In the genomic region with DNA sequence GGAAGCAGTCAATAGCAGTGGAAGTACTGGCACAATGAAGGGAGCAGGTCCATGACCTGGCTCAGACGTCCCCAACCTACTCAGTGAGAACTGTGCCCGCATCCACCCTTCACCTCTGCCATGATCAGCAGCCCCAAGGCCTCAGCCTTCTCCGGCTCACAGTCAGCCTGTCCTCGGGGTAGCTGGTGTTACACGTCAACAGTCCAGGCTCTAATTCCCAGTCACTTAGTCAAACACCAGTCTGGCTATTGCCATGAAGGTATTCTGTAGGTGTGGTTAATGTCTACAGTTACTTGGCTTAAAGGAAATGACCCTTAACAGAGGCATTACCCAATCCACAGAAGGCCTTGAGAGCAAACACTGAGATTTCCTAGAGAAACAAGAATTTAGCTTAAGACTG, we compare ENCODE assay signal across 18 cellular contexts. TPM values are rescaled to one million over a fixed set of nuclear protein-coding genes. Genes with fewer than 3 reads are reported as not detected.
DNase-seq lines count a peak whose midpoint lies in the region; ATAC-seq and TF ChIP-seq lines count a peak whose summit lies in the region.
"Had no signal": no experiment of that assay in that cellular context is flagged by ENCODE, and none has a peak within 500 bp of the region (broad histone marks: within the 10 kb centered on the region; RNA-seq: fewer than 3 reads in every experiment).

No MANE protein-coding gene starts in this region.

- no peaks in the 10 kb centered on the region for H3K27me3 Mint-ChIP-seq in Caco-2 (ENCODE audit: insufficient read depth, unreplicated experiment)
- no peaks in the 10 kb centered on the region for H3K27me3 Mint-ChIP-seq in effector memory CD8-positive, alpha-beta T cell

- H3F3A ChIP-seq in PC-9 (ENCODE audit: insufficient read depth, low read depth) = peaks cover 9% of the 10 kb centered on the region

- no peaks in the 10 kb centered on the region for H3K36me3 ChIP-seq in Caco-2 (ENCODE audit: control insufficient read depth, insufficient read depth, low read length)
- H3K36me3 ChIP-seq in PC-9 (ENCODE audit: low read depth) = no peaks in the 10 kb centered on the region
- no peaks in the 10 kb centered on the region for H3K36me3 ChIP-seq in mucosa of descending colon (ENCODE audit: low read depth)
- no peaks in the 10 kb centered on the region for H3K36me3 ChIP-seq in HAP-1 (replicated peaks)
- H3K36me3 ChIP-seq: ovary, Peyer's patch, thyroid gland had no signal

- H3K27me3 ChIP-seq in Caco-2 (replicated peaks; ENCODE audit: control insufficient read depth, insufficient read depth, low read length) (no peaks in the 10 kb centered on the region), PC-9 (ENCODE audit: insufficient read depth, low read depth) (no peaks in the 10 kb centered on the region), HAP-1 (ENCODE audit: low read depth) (no peaks in the 10 kb centered on the region)
- H3K27me3 ChIP-seq: ovary, Peyer's patch, thyroid gland had no signal

- H3K36me3 Mint-ChIP-seq in Caco-2 (ENCODE audit: insufficient read depth, unreplicated experiment) = peaks cover 17% of the 10 kb centered on the region
- no peaks in the 10 kb centered on the region for H3K36me3 Mint-ChIP-seq in effector memory CD8-positive, alpha-beta T cell (ENCODE audit: insufficient read depth)
- H3K36me3 Mint-ChIP-seq: memory B cell had no signal

- BruUV-seq in Caco-2 (replicated peaks; lab: Mats Ljungman, UMichigan) = no TSS peak
- BruUV-seq in PC-9 (replicated peaks; lab: Mats Ljungman, UMichigan) = no TSS peak

- DNase-seq in Caco-2 = peak; percentile 73 to 82
- peak; percentile 69 to 99 for DNase-seq in PC-9
- DNase-seq in epithelial cell of proximal tubule (ENCODE audit: low read depth) = peak; percentile 89
- no peak for DNase-seq in mucosa of descending colon
- no peak for DNase-seq in HAP-1 (ENCODE audit: low spot score in 2 of 2)
- DNase-seq in effector memory CD8-positive, alpha-beta T cell = no peak
- DNase-seq in T-helper 9 cell = no peak
- DNase-seq: hippocampal formation, KG1, NCI-H1436 treated with DMSO at 0.1 percent for 48 hours, NCI-H510A, ovary, Peyer's patch, T-helper 17 cell, thyroid gland had no signal

- no peak overlapping the region for H3K4me3 Mint-ChIP-seq in Caco-2 (ENCODE audit: unreplicated experiment)
- H3K4me3 Mint-ChIP-seq in effector memory CD8-positive, alpha-beta T cell = no peak overlapping the region
- H3K4me3 Mint-ChIP-seq: memory B cell, T-helper 17 cell had no signal

- no peak overlapping the region for H2AFZ ChIP-seq in PC-9

- no peaks in the 10 kb centered on the region for H3K9me2 ChIP-seq in PC-9 (ENCODE audit: insufficient read depth)

- ATAC-seq in mucosa of descending colon = peak; percentile 36
- ATAC-seq in GM21529 (IDR thresholded peaks at IDR 0.05; ENCODE audit: unreplicated experiment) = no peak
- ATAC-seq in effector memory CD8-positive, alpha-beta T cell (replicated peaks) = no peak
- ATAC-seq: GM12878, T-helper 17 cell had no signal

- H3K27ac Mint-ChIP-seq in Caco-2 (ENCODE audit: unreplicated experiment) = peak overlapping the region; percentile 92
- peak overlapping the region in 1 of 2 donors; percentile 85 for H3K27ac Mint-ChIP-seq in effector memory CD8-positive, alpha-beta T cell
- H3K27ac Mint-ChIP-seq: memory B cell had no signal

- peak overlapping the region; percentile 29 for H3K4me2 ChIP-seq in PC-9

- peaks cover 57% of the 10 kb centered on the region for H3K79me2 ChIP-seq in PC-9 (ENCODE audit: low read depth)

- H3K4me3 ChIP-seq in Caco-2 (ENCODE audit: low read depth, low read length) (no peak overlapping the region), PC-9 (no peak overlapping the region), epithelial cell of proximal tubule (ENCODE audit: low read depth, low read length) (no peak overlapping the region), mucosa of descending colon (no peak overlapping the region), HAP-1 (no peak overlapping the region)
- H3K4me3 ChIP-seq: GM12878, ovary, Peyer's patch, thyroid gland had no signal

- in situ Hi-C loops in HAP-1 (cut with MboI; ENCODE audit: low sequenced_read_pairs) = no loop called here

- peaks cover 51% of the 10 kb centered on the region for H4K20me1 ChIP-seq in PC-9 (ENCODE audit: insufficient read depth)

- POLR2A ChIA-PET in Caco-2 (lab: Charles Lee) (no interaction called here), PC-9 (lab: Charles Lee; ENCODE audit: unreplicated experiment) (interaction anchor here (0.5 to 0.6 kb wide), 3 partner anchors 8 to 473 kb away, joined by 3 to 6 read pairs (median 4); no protein-coding TSS in a partner anchor)

- H3K27ac ChIP-seq in PC-9 = peak overlapping the region; percentile 29
- H3K27ac ChIP-seq: ovary, Peyer's patch, thyroid gland had no signal

- peaks cover 39% of the 10 kb centered on the region for H3K4me1 Mint-ChIP-seq in Caco-2 (ENCODE audit: low read depth, unreplicated experiment)
- H3K4me1 Mint-ChIP-seq in effector memory CD8-positive, alpha-beta T cell (ENCODE audit: low read depth in 2 of 2) = no peaks in the 10 kb centered on the region
- H3K4me1 Mint-ChIP-seq: memory B cell had no signal

- CTCF ChIA-PET in Caco-2 (lab: Charles Lee) = interaction anchor here (0.6 kb wide), 1 partner anchor 427 kb away, joined by 3 read pairs; no protein-coding TSS in a partner anchor
- CTCF ChIA-PET in PC-9 (lab: Charles Lee) = no interaction called here

- TF ChIP-seq CTCF in Caco-2 (IDR thresholded peaks at IDR 0.05; ENCODE audit: insufficient read depth in 1 of 2, low read depth in 1 of 2, low read length in 1 of 2, severe bottlenecking in 1 of 2, unreplicated experiment in 1 of 2) (no peak), PC-9 (conservative IDR thresholded peaks at IDR 0.05) (no peak), epithelial cell of proximal tubule (conservative IDR thresholded peaks at IDR 0.05; ENCODE audit: low read depth, low read length) (no peak), mucosa of descending colon (IDR thresholded peaks at IDR 0.05) (no peak)

- H3K4me1 ChIP-seq in Caco-2 (peaks cover 24% of the 10 kb centered on the region), PC-9 (replicated peaks; ENCODE audit: insufficient read depth) (peaks cover 29% of the 10 kb centered on the region), mucosa of descending colon (ENCODE audit: low read depth) (no peaks in the 10 kb centered on the region), HAP-1 (peaks cover 15% of the 10 kb centered on the region)

- intact Hi-C loops in Caco-2 (cut with micrococcal nuclease; ENCODE audit: unreplicated experiment) = loop anchor here (1.0 to 5.0 kb wide), 2 partner anchors 14 to 59 kb away; no protein-coding TSS in a partner anchor
- intact Hi-C loops in PC-9 (cut with micrococcal nuclease; ENCODE audit: unreplicated experiment) = loop anchor here (2.0 kb wide), 1 partner anchor 37 kb away; no protein-coding TSS in a partner anchor
- intact Hi-C loops in mucosa of descending colon (cut with DNase I, micrococcal nuclease) = no loop called here

- H3K9me3 ChIP-seq in Caco-2 (no peaks in the 10 kb centered on the region), PC-9 (ENCODE audit: insufficient read depth, low read depth) (no peaks in the 10 kb centered on the region; the same call in 1 of the 2 replicates), mucosa of descending colon (no peaks in the 10 kb centered on the region), HAP-1 (no peaks in the 10 kb centered on the region)
- H3K9me3 ChIP-seq: ovary, Peyer's patch, thyroid gland had no signal

- no peaks in the 10 kb centered on the region for H3K9me3 Mint-ChIP-seq in Caco-2 (ENCODE audit: unreplicated experiment)
- H3K9me3 Mint-ChIP-seq in effector memory CD8-positive, alpha-beta T cell = no peaks in the 10 kb centered on the region

RNA-seq across cellular contexts. Expression of a gene that starts 49.1 kb away (rescaled TPM):
- total RNA-seq in Caco-2 (2022) (79.3 and 87.2 TPM in 2 replicates), PC-9 (2021) (47.9 and 55.8 TPM in 2 replicates), epithelial cell of proximal tubule (33.4 and 46.7 TPM in 2 replicates), mucosa of descending colon (10 to 100 TPM in 2 of 3 donors, 1 to 10 TPM in 1; 9.4 to 56.8 (median 13.0) TPM)

Comparison
In these comparisons a context has a peak if more than half of its experiments do, and no peak if none do; other contexts are left out.
1. DNase-seq: peak in Caco-2 (2 of 2), PC-9 (2 of 2) and epithelial cell of proximal tubule (single experiment); none in mucosa of descending colon (0 of 3), HAP-1 (0 of 2), effector memory CD8-positive, alpha-beta T cell (0 of 3) and T-helper 9 cell (single experiment).
2. intact Hi-C loops: an anchor here in Caco-2 (1.0 to 5.0 kb wide) and PC-9 (2.0 kb wide); none called in mucosa of descending colon.